In the genomic region with DNA sequence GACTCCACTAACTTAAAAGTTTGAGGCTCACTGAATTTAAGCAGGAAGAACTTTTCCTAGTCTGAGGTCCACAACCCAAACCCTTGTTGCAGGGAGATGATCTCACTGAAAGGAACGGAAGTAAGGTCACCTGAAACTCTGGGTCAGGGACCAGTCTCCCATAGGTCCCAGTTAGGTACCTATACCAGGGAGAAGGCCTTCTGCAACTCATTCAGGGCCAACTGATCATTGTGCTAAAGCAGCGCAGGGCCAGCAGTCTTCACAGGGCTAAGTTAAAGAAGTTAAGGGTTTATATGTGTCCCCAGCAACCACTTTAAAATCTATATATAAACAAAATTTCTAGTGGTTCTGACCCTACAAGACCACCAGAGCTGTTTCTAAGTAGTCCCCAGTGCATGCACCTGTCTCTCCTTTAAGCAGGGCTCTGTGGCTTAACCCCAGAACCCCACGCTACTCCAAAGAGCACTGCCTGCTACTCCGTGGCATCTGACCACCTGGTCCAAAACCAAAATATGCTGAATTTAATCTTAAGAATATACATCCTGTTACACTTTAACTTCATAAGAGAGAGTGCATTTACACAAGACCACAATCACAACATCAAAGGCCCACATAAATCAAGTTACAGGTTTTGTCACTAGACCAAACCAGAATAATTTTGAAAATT, we compare ENCODE assay signal across 11 cellular contexts. TPM values are rescaled to one million over a fixed set of nuclear protein-coding genes. Genes with fewer than 3 reads are reported as not detected.
DNase-seq lines count a peak whose midpoint lies in the region; ATAC-seq and TF ChIP-seq lines count a peak whose summit lies in the region.
"Had no signal": no experiment of that assay in that cellular context is flagged by ENCODE, and none has a peak within 500 bp of the region (broad histone marks: within the 10 kb centered on the region; RNA-seq: fewer than 3 reads in every experiment).

No MANE protein-coding gene starts in this region.

- H3K4me3 ChIP-seq in cardiac muscle cell (peak overlapping the region; percentile 65), lower lobe of right lung (peak overlapping the region; percentile 7), upper lobe of right lung (peak overlapping the region; percentile 1)

- no peaks in the 10 kb centered on the region for H3K27me3 Mint-ChIP-seq in activated T-helper 17 cell treated with anti-CD3 and anti-CD28 coated beads, Interleukin-2, amount 50 U/mL, for 72 hours

- H3K27ac Mint-ChIP-seq in activated T-helper 17 cell treated with anti-CD3 and anti-CD28 coated beads, Interleukin-2, amount 50 U/mL, for 72 hours = peak overlapping the region; percentile 94

- no peaks in the 10 kb centered on the region for H3K27me3 ChIP-seq in cardiac muscle cell
- H3K27me3 ChIP-seq in lower lobe of right lung (ENCODE audit: low read depth) = no peaks in the 10 kb centered on the region
- no peaks in the 10 kb centered on the region for H3K27me3 ChIP-seq in upper lobe of right lung

- peaks cover 39% of the 10 kb centered on the region for H3K4me1 Mint-ChIP-seq in activated T-helper 17 cell treated with anti-CD3 and anti-CD28 coated beads, Interleukin-2, amount 50 U/mL, for 72 hours

- peaks cover 38% of the 10 kb centered on the region for H3K4me1 ChIP-seq in cardiac muscle cell (ENCODE audit: low read depth)
- peaks cover 66% of the 10 kb centered on the region for H3K4me1 ChIP-seq in lower lobe of right lung
- H3K4me1 ChIP-seq in upper lobe of right lung = peaks cover 34% of the 10 kb centered on the region

- H3K9me3 ChIP-seq in cardiac muscle cell (ENCODE audit: low read depth) = no peaks in the 10 kb centered on the region
- no peaks in the 10 kb centered on the region for H3K9me3 ChIP-seq in lower lobe of right lung
- no peaks in the 10 kb centered on the region for H3K9me3 ChIP-seq in upper lobe of right lung

- no peak for ATAC-seq in activated T-helper 17 cell treated with anti-CD3 and anti-CD28 coated beads, Interleukin-2, amount 50 U/mL, for 72 hours (replicated peaks)
- ATAC-seq in lower lobe of right lung = no peak
- ATAC-seq in upper lobe of right lung = no peak

- H3K4me3 Mint-ChIP-seq in activated T-helper 17 cell treated with anti-CD3 and anti-CD28 coated beads, Interleukin-2, amount 50 U/mL, for 72 hours = peak overlapping the region; percentile 96
- H3K4me3 Mint-ChIP-seq: CD14-positive monocyte had no signal

- intact Hi-C loops in cardiac septum (cut with DNase I) (loop anchor here (1.0 kb wide), 1 partner anchor 18 kb away; a partner anchor contains a TSS), lower lobe of right lung (cut with DNase I) (no loop called here), upper lobe of right lung (cut with DNase I) (no loop called here)

- DNase-seq in cardiac muscle cell (ENCODE audit: low read depth in 1 of 2, low spot score in 1 of 2) (no peak), cardiac septum (ENCODE audit: low spot score) (no peak), lower lobe of right lung (no peak), upper lobe of right lung (no peak), caudate nucleus (lab: John Stamatoyannopoulos, UW) (no peak), NAMALWA (ENCODE audit: low spot score) (no peak), SHP77 (lab: John Stamatoyannopoulos, UW) (no peak)
- DNase-seq: NCI-H774 had no signal

- TF ChIP-seq CTCF in cardiac muscle cell (IDR thresholded peaks at IDR 0.05; ENCODE audit: low read depth, low read length) (no peak), lower lobe of right lung (IDR thresholded peaks at IDR 0.05) (no peak), upper lobe of right lung (IDR thresholded peaks at IDR 0.05) (no peak)

- H3K36me3 ChIP-seq in cardiac muscle cell (peaks cover 9% of the 10 kb centered on the region), lower lobe of right lung (peaks cover 43% of the 10 kb centered on the region), upper lobe of right lung (peaks cover 20% of the 10 kb centered on the region)

- H3K36me3 Mint-ChIP-seq in activated T-helper 17 cell treated with anti-CD3 and anti-CD28 coated beads, Interleukin-2, amount 50 U/mL, for 72 hours (ENCODE audit: low read depth) = peaks cover 83% of the 10 kb centered on the region

- H3K27ac ChIP-seq in cardiac muscle cell (peak overlapping the region; percentile 59), lower lobe of right lung (no peak overlapping the region), upper lobe of right lung (no peak overlapping the region), caudate nucleus (ENCODE audit: low read depth, low read length) (no peak overlapping the region)
- H3K27ac ChIP-seq: epithelial cell of prostate had no signal

- no peaks in the 10 kb centered on the region for H3K9me3 Mint-ChIP-seq in activated T-helper 17 cell treated with anti-CD3 and anti-CD28 coated beads, Interleukin-2, amount 50 U/mL, for 72 hours
- H3K9me3 Mint-ChIP-seq: CD14-positive monocyte had no signal

RNA-seq across cellular contexts. Expression of a gene that starts 2.8 kb away (rescaled TPM):
- total RNA-seq in cardiac muscle cell (107 and 134 TPM in 2 replicates), cardiac septum (63.4 TPM), lower lobe of right lung (93.7 TPM), upper lobe of right lung (96.0 TPM)
- 181 and 192 TPM in 2 replicates for polyA plus RNA-seq in cardiac muscle cell
- total RNA-seq in activated T-helper 17 cell treated with anti-CD3 and anti-CD28 coated beads, Interleukin-2, amount 50 U/mL, for 72 hours = 100 to 1,000 TPM; 168 to 199 TPM

RNA-seq across cellular contexts. Expression of a gene that starts 17.7 kb away (rescaled TPM):
- total RNA-seq in cardiac muscle cell (77.1 and 87.9 TPM in 2 replicates), cardiac septum (80.0 TPM), lower lobe of right lung (111 TPM), upper lobe of right lung (119 TPM)
- 71.7 and 88.5 TPM in 2 replicates for polyA plus RNA-seq in cardiac muscle cell
- 100 to 1,000 TPM; 112 to 125 TPM for total RNA-seq in activated T-helper 17 cell treated with anti-CD3 and anti-CD28 coated beads, Interleukin-2, amount 50 U/mL, for 72 hours

Comparison
In these comparisons a context has a peak if more than half of its experiments do, and no peak if none do; other contexts are left out.
1. H3K4me3 ChIP-seq: peak in every context shown above with its lines; median percentile 65 in cardiac muscle cell; 7 in lower lobe of right lung; 1 in upper lobe of right lung.